Comparison of ENCODE assay signal across 11 cellular contexts in the genomic region with DNA sequence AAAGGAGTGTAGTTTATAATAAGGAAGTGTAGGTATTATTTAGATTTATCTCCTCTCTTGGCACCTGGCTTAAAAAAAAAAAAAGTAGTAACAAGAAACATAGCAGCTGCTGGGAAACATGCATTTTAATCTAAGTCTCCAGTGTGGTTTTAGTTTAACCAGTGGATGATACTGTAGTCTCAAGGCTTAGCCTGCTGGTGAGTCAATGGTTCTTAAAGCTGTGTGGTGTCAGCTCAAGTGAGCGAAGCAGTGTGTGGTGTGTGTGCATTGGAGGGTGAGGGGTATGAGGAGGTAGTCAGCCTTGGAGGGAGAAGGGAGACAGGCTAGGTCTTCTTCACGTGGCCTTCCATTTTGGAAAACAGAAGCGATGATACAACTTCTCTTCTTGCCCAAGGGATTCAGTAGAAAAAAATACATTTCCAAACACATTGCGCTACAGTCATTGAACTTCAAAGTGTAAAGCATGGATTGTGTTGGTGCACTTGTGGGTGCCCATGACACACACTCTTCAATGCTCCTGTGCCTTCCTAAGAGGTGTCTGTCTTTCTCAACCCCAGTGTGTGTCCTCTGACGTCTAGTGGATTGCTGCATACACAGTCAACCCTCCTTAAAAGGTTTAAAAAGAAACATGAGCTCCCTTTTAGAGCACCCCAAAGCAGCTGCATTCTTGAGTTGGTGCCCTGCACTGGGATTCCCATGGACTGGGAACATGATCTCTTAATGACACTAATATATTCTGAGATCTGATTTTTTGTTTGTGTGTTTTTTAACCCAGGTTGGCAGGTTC. TPM values are rescaled to one million over a fixed set of nuclear protein-coding genes. Genes with fewer than 3 reads are reported as not detected.
A peak's percentile ranks its signal among the peaks of the same experiment; 100 is the strongest.
DNase-seq lines count a peak whose midpoint lies in the region; ATAC-seq and TF ChIP-seq lines count a peak whose summit lies in the region.
"Had no signal": no experiment of that assay in that cellular context is flagged by ENCODE, and none has a peak within 500 bp of the region (broad histone marks: within the 10 kb centered on the region; RNA-seq: fewer than 3 reads in every experiment).

No MANE protein-coding gene starts in this region.

- no peaks in the 10 kb centered on the region for H3K27me3 ChIP-seq in Caco-2 (replicated peaks; ENCODE audit: control insufficient read depth, insufficient read depth, low read length)
- H3K27me3 ChIP-seq in endodermal cell (ENCODE audit: control insufficient read depth, insufficient read depth, low read length, poor library complexity, severe bottlenecking): no peaks in the 10 kb centered on the region
- H3K27me3 ChIP-seq: Peyer's patch had no signal

- TF ChIP-seq CTCF in Caco-2 (IDR thresholded peaks at IDR 0.05; ENCODE audit: insufficient read depth in 1 of 2, low read depth in 1 of 2, low read length in 1 of 2, severe bottlenecking in 1 of 2, unreplicated experiment in 1 of 2) (no peak), endodermal cell (conservative IDR thresholded peaks at IDR 0.05) (no peak), progenitor cell of endocrine pancreas (IDR thresholded peaks at IDR 0.05; ENCODE audit: unreplicated experiment) (no peak)

- WGBS in endodermal cell (ENCODE audit: insufficient coverage in 1 of 2, insufficient read length in 1 of 2), 2 experiments: 89 to 91% methylated on average over 5 of the region's 5 CpGs

- H3K4me1 ChIP-seq in Caco-2 (peaks cover 37% of the 10 kb centered on the region), endodermal cell (ENCODE audit: control insufficient read depth, insufficient read depth, low read length) (peaks cover 13% of the 10 kb centered on the region)

- POLR2A ChIA-PET in Caco-2 (lab: Charles Lee): interaction anchor here (0.5 to 1.9 kb wide), 4 partner anchors 11 to 223 kb away, joined by 3 to 7 read pairs (median 4); no protein-coding TSS in a partner anchor

- peak overlapping the region; percentile 2 for H3K4me3 Mint-ChIP-seq in Caco-2 (ENCODE audit: unreplicated experiment)
- no peak overlapping the region for H3K4me3 Mint-ChIP-seq in endodermal cell
- no peak overlapping the region for H3K4me3 Mint-ChIP-seq in progenitor cell of endocrine pancreas (ENCODE audit: low read depth)
- H3K4me3 Mint-ChIP-seq: central memory CD8-positive, alpha-beta T cell had no signal

- H3K27me3 Mint-ChIP-seq in Caco-2 (ENCODE audit: insufficient read depth, unreplicated experiment) (no peaks in the 10 kb centered on the region), endodermal cell (ENCODE audit: insufficient read depth) (peaks cover 6% of the 10 kb centered on the region), progenitor cell of endocrine pancreas (no peaks in the 10 kb centered on the region)
- H3K27me3 Mint-ChIP-seq: central memory CD8-positive, alpha-beta T cell had no signal

- ATAC-seq in HG03439 (IDR thresholded peaks at IDR 0.05; ENCODE audit: unreplicated experiment): no peak
- ATAC-seq in HG03196 (IDR thresholded peaks at IDR 0.05; ENCODE audit: unreplicated experiment): no peak

- CTCF ChIA-PET in Caco-2 (lab: Charles Lee): interaction anchor here (0.7 to 2.5 kb wide), 6 partner anchors 9 to 164 kb away, joined by 3 to 16 read pairs (median 6); no protein-coding TSS in a partner anchor

- H3K4me1 Mint-ChIP-seq in Caco-2 (ENCODE audit: low read depth, unreplicated experiment) (peaks cover 59% of the 10 kb centered on the region), endodermal cell (peaks cover 54% of the 10 kb centered on the region), progenitor cell of endocrine pancreas (ENCODE audit: low read depth) (peaks cover 83% of the 10 kb centered on the region)

- H3K4me3 ChIP-seq in Caco-2 (ENCODE audit: low read depth, low read length) (no peak overlapping the region), endodermal cell (ENCODE audit: low read length) (no peak overlapping the region)
- H3K4me3 ChIP-seq: Peyer's patch had no signal

- no peaks in the 10 kb centered on the region for H3K36me3 Mint-ChIP-seq in Caco-2 (ENCODE audit: insufficient read depth, unreplicated experiment)
- H3K36me3 Mint-ChIP-seq in endodermal cell (ENCODE audit: low read depth): no peaks in the 10 kb centered on the region
- H3K36me3 Mint-ChIP-seq in progenitor cell of endocrine pancreas (ENCODE audit: insufficient read depth): no peaks in the 10 kb centered on the region

- DNase-seq in Caco-2 (peak in 1 of 2 experiments; percentile 38), LHCN-M2 (ENCODE audit: low read depth) (peak; percentile 86), endodermal cell (no peak), progenitor cell of endocrine pancreas (ENCODE audit: low spot score, unreplicated experiment) (no peak), NCI-H2081 treated with DMSO at 0.1 percent for 48 hours (lab: John Stamatoyannopoulos, UW) (no peak)
- DNase-seq: NCI-H1048, T1000 had no signal

- BruUV-seq in Caco-2 (replicated peaks; lab: Mats Ljungman, UMichigan): no TSS peak

- no peak overlapping the region for H3K9ac ChIP-seq in endodermal cell (ENCODE audit: extremely low read depth, low read length, poor library complexity, severe bottlenecking)

- H3K9me3 ChIP-seq in Caco-2: no peaks in the 10 kb centered on the region
- H3K9me3 ChIP-seq in endodermal cell (ENCODE audit: control insufficient read depth, low read length): no peaks in the 10 kb centered on the region
- H3K9me3 ChIP-seq: Peyer's patch had no signal

- H3K36me3 ChIP-seq in Caco-2 (ENCODE audit: control insufficient read depth, insufficient read depth, low read length): no peaks in the 10 kb centered on the region
- no peaks in the 10 kb centered on the region for H3K36me3 ChIP-seq in endodermal cell (ENCODE audit: control insufficient read depth, insufficient read depth, low read length)

- H3K9me3 Mint-ChIP-seq in Caco-2 (ENCODE audit: unreplicated experiment): no peaks in the 10 kb centered on the region
- H3K9me3 Mint-ChIP-seq in endodermal cell: no peaks in the 10 kb centered on the region
- H3K9me3 Mint-ChIP-seq in progenitor cell of endocrine pancreas (ENCODE audit: low read depth): no peaks in the 10 kb centered on the region
- H3K9me3 Mint-ChIP-seq: central memory CD8-positive, alpha-beta T cell had no signal

- H3K27ac Mint-ChIP-seq in Caco-2 (ENCODE audit: unreplicated experiment) (peak overlapping the region; percentile 68), endodermal cell (peak overlapping the region; percentile 37), progenitor cell of endocrine pancreas (peak overlapping the region; percentile 95)

- intact Hi-C loops in Caco-2 (cut with micrococcal nuclease; ENCODE audit: unreplicated experiment): loop anchor here (1.0 kb wide), 3 partner anchors 8 to 21 kb away; no protein-coding TSS in a partner anchor

- H3K27ac ChIP-seq in endodermal cell (ENCODE audit: low read depth, low read length): no peak overlapping the region

RNA-seq across cellular contexts. Expression of gene ZBTB16, which starts 40.1 kb away (rescaled TPM):
- total RNA-seq in Caco-2 (2022) (10.6 and 12.7 TPM in 2 replicates), LHCN-M2 (2014; rRNA removed) (3.1 and 4.3 TPM in 2 replicates), endodermal cell (1 to 10 TPM; 4.1 to 5.8 TPM), progenitor cell of endocrine pancreas (29.6 and 32.6 TPM in 2 replicates)
- 1.1 TPM for polyA plus RNA-seq in LHCN-M2 (2012)
- 16.5 TPM for polyA plus RNA-seq in endodermal cell (2013, experiment 1 of 2)
- polyA plus RNA-seq in endodermal cell (2013, experiment 2 of 2): 16.8 TPM

Comparison
In these comparisons a context has a peak if more than half of its experiments do, and no peak if none do; other contexts are left out.
1. H3K27ac Mint-ChIP-seq: peak in every context shown above with its lines; median percentile 95 in progenitor cell of endocrine pancreas; 68 in Caco-2; 37 in endodermal cell.